Comparison of ENCODE assay signal across 11 cellular contexts in genomic region chr12:109734219-109735000, GRCh38. TPM values are rescaled to one million over a fixed set of nuclear protein-coding genes. Genes with fewer than 3 reads are reported as not detected.
DNase-seq lines count a peak whose midpoint lies in the region; ATAC-seq, FAIRE-seq and TF ChIP-seq lines count a peak whose summit lies in the region.
"Had no signal": no experiment of that assay in that cellular context is flagged by ENCODE, and none has a peak within 500 bp of the region (broad histone marks: within the 10 kb centered on the region; RNA-seq: fewer than 3 reads in every experiment).

No MANE protein-coding gene starts in this region.

- H3K36me3 ChIP-seq in H7 (replicated peaks; ENCODE audit: control insufficient read depth, insufficient read depth, low read length) (no peaks in the 10 kb centered on the region), neural progenitor cell (no peaks in the 10 kb centered on the region)

- peaks cover 49% of the 10 kb centered on the region for H3K4me1 ChIP-seq in neural progenitor cell

- H3F3A ChIP-seq in neural progenitor cell (ENCODE audit: low read depth): peaks cover 17% of the 10 kb centered on the region

- no peak for FAIRE-seq in GM12892 (lab: Jason Lieb, UNC)

- no peaks in the 10 kb centered on the region for H3K36me3 Mint-ChIP-seq in neural progenitor cell

- no peaks in the 10 kb centered on the region for H3K9me3 ChIP-seq in neural progenitor cell (ENCODE audit: low read depth)

- no peak for TF ChIP-seq POLR2A in GM12892 (IDR thresholded peaks at IDR 0.05; ENCODE audit: low read depth, low read length)

- no peak overlapping the region for H3K9ac ChIP-seq in neural progenitor cell

- no peak overlapping the region for H3K27ac ChIP-seq in neural progenitor cell

- H3K4me3 ChIP-seq in H7 (ENCODE audit: insufficient read depth, low read depth, low read length): no peak overlapping the region
- no peak overlapping the region for H3K4me3 ChIP-seq in epithelial cell of esophagus (ENCODE audit: low read length)
- H3K4me3 ChIP-seq in neural progenitor cell: peak overlapping the region; percentile 25

- peak overlapping the region; percentile 66 for H3K4me2 ChIP-seq in neural progenitor cell

- H3K79me2 ChIP-seq in neural progenitor cell (ENCODE audit: low read depth): no peaks in the 10 kb centered on the region

- H2AFZ ChIP-seq in neural progenitor cell (replicated peaks): no peak overlapping the region

- peaks cover 53% of the 10 kb centered on the region for H3K4me1 Mint-ChIP-seq in neural progenitor cell
- H3K4me1 Mint-ChIP-seq: activated CD4-positive, alpha-beta memory T cell treated with anti-CD3 and anti-CD28 coated beads, Interleukin-2, amount 10 ng/mL, durations not matched to agents 7 days and 5 days had no signal

- H4K20me1 ChIP-seq in neural progenitor cell (ENCODE audit: low read depth): peaks cover 86% of the 10 kb centered on the region

- no peak for ATAC-seq in GM21576 (IDR thresholded peaks at IDR 0.05; ENCODE audit: unreplicated experiment)

- peaks cover 31% of the 10 kb centered on the region for H3K27me3 Mint-ChIP-seq in neural progenitor cell (ENCODE audit: insufficient read depth, low read depth)

- H3K9me3 Mint-ChIP-seq in neural progenitor cell: no peaks in the 10 kb centered on the region
- H3K9me3 Mint-ChIP-seq: activated CD4-positive, alpha-beta memory T cell treated with anti-CD3 and anti-CD28 coated beads, Interleukin-2, amount 10 ng/mL, durations not matched to agents 7 days and 5 days had no signal

- TF ChIP-seq CTCF in epithelial cell of esophagus (IDR thresholded peaks at IDR 0.05; ENCODE audit: insufficient read depth, low read depth, low read length, missing control alignments) (no peak), neural progenitor cell (IDR thresholded peaks at IDR 0.05) (no peak)

- peak overlapping the region; percentile 41 for H3K27ac Mint-ChIP-seq in neural progenitor cell
- H3K27ac Mint-ChIP-seq: activated CD4-positive, alpha-beta memory T cell treated with anti-CD3 and anti-CD28 coated beads, Interleukin-2, amount 10 ng/mL, durations not matched to agents 7 days and 5 days had no signal

- H3K27me3 ChIP-seq in H7 (ENCODE audit: control insufficient read depth, insufficient read depth, low read length) (no peaks in the 10 kb centered on the region; the same call in 1 of the 2 replicates), neural progenitor cell (peaks cover 18% of the 10 kb centered on the region)

- DNase-seq in H7 (peak; percentile 82), NCI-H2171 (lab: John Stamatoyannopoulos, UW) (peak; percentile 77), epithelial cell of esophagus (ENCODE audit: low read depth) (peak; percentile 20), neural progenitor cell (ENCODE audit: low spot score) (peak; percentile 79), NCI-H1092 treated with DMSO at 0.1 percent for 48 hours (lab: John Stamatoyannopoulos, UW) (no peak), GM12892 (ENCODE audit: insufficient read length) (no peak), T-helper 2 cell (no peak)
- DNase-seq: activated CD4-positive, alpha-beta memory T cell treated with anti-CD3 and anti-CD28 coated beads, Interleukin-2, amount 10 ng/mL, durations not matched to agents 7 days and 5 days; EL; foreskin melanocyte had no signal

- H3K4me3 Mint-ChIP-seq in neural progenitor cell: peak overlapping the region; percentile 22
- H3K4me3 Mint-ChIP-seq: activated CD4-positive, alpha-beta memory T cell treated with anti-CD3 and anti-CD28 coated beads, Interleukin-2, amount 10 ng/mL, durations not matched to agents 7 days and 5 days had no signal

RNA-seq across cellular contexts. Expression of gene FAM222A, which starts 20.8 kb away (rescaled TPM):
- 2.5 and 3.7 TPM in 2 replicates for total RNA-seq in H7 (2014; rRNA removed; shearing (Covaris generic))
- total RNA-seq in neural progenitor cell (ENCODE audit: low replicate concordance): 2.5 and 10.6 TPM in 2 replicates
- polyA plus RNA-seq in GM12892 (2012; ENCODE audit: missing spikeins): not detected

Comparison
In these comparisons a context has a peak if more than half of its experiments do, and no peak if none do; other contexts are left out.
1. DNase-seq: peak in H7 (single experiment), NCI-H2171 (single experiment), epithelial cell of esophagus (single experiment) and neural progenitor cell (single experiment); none in NCI-H1092 treated with DMSO at 0.1 percent for 48 hours (single experiment), GM12892 (single experiment) and T-helper 2 cell (0 of 5).